Comparison of ENCODE assay signal across 6 cellular contexts in the genomic region with DNA sequence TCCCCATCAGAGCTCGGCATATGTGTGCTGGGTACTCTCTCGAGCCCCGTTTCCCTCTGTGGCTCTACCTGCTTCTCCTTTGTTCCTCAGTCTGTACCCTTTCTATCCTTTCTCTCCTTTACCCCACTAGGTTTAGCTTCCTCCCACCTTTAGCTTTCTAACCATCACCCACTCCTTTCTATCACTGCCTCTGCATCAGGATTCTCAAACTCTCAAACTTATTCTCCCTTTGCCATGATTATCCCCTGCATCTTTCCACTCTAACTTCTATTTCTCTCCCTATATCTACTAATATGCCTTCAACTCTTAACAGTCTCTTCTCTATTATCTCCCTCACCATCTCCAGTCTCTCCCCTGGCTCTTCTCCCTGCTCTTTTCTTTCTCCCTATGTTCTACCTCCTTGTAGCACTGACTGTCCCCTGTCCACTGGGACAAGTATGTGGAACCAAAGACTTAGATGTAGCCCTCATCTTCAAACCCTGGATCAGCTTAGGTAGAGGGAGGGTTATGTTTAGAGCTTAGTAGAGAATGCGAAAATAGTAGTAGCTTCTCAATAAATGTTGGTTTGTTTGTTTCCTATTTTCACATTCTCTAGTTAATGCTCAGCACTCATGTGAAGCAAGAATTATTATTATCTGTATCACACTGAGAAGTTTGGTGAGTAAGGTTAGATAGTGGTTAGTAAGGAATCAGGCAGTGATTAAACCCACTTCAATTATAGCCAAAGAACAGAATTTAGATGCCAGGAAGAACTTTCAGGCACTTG. TPM values are rescaled to one million over a fixed set of nuclear protein-coding genes. Genes with fewer than 3 reads are reported as not detected.
DNase-seq lines count a peak whose midpoint lies in the region; ATAC-seq, FAIRE-seq and TF ChIP-seq lines count a peak whose summit lies in the region.

No MANE protein-coding gene starts in this region.

- peaks cover 5% of the 10 kb centered on the region for H3K36me3 Mint-ChIP-seq in CD4-positive, CD25-positive, alpha-beta regulatory T cell
- H3K36me3 Mint-ChIP-seq in memory B cell, result peaks cover 2% of the 10 kb centered on the region

- TF ChIP-seq CTCF in RWPE1 (conservative IDR thresholded peaks at IDR 0.05; ENCODE audit: low read depth) (no peak), pancreas (IDR thresholded peaks at IDR 0.05) (no peak)

- 26 to 34% methylated on average over 4 of the region's 4 CpGs for WGBS in pancreas, 2 donors

- H3K4me1 Mint-ChIP-seq in CD4-positive, CD25-positive, alpha-beta regulatory T cell, result peaks cover 0 to 50% (median 25%) of the 10 kb centered on the region in 4 donors
- H3K4me1 Mint-ChIP-seq in memory B cell, result peaks cover 31% of the 10 kb centered on the region

- FAIRE-seq in pancreas (lab: Jason Lieb, UNC), result no peak

- no peaks in the 10 kb centered on the region for H3K27me3 ChIP-seq in CD4-positive, CD25-positive, alpha-beta regulatory T cell (ENCODE audit: control insufficient read depth, insufficient read depth, low read length)
- H3K27me3 ChIP-seq in pancreas, result no peaks in the 10 kb centered on the region

- no peak overlapping the region for H3K4me3 ChIP-seq in CD4-positive, CD25-positive, alpha-beta regulatory T cell (ENCODE audit: low read depth, low read length)
- no peak overlapping the region for H3K4me3 ChIP-seq in pancreas

- POLR2A ChIA-PET in RWPE1 (lab: Yijun Ruan, JAX; ENCODE audit: low non-redundant PET), result no interaction called here

- intact Hi-C loops in pancreas (cut with DNase I), result loop anchor here in 1 of 3 donors (10.0 kb wide), 1 partner anchor 188 kb away; a partner anchor contains a TSS

- H3K4me3 Mint-ChIP-seq in CD4-positive, CD25-positive, alpha-beta regulatory T cell, result peak overlapping the region; percentile 1 to 74 (median 62)
- peak overlapping the region; percentile 67 for H3K4me3 Mint-ChIP-seq in memory B cell

- CTCF ChIA-PET in RWPE1 (lab: Yijun Ruan, JAX), result interaction anchor here (0.6 to 0.8 kb wide), 3 partner anchors 11 to 892 kb away, joined by 4 to 7 read pairs (median 4); no protein-coding TSS in a partner anchor

- H3K27ac ChIP-seq in CD4-positive, CD25-positive, alpha-beta regulatory T cell (ENCODE audit: insufficient read depth, low read length, poor library complexity, severe bottlenecking), result no peak overlapping the region
- H3K27ac ChIP-seq in RWPE1, result peak overlapping the region; percentile 38
- no peak overlapping the region for H3K27ac ChIP-seq in pancreas

- peaks cover 9% of the 10 kb centered on the region for H3K36me3 ChIP-seq in CD4-positive, CD25-positive, alpha-beta regulatory T cell (ENCODE audit: control insufficient read depth, insufficient read depth, low read length)
- no peaks in the 10 kb centered on the region for H3K36me3 ChIP-seq in pancreas

- DNase-seq in CD4-positive, CD25-positive, alpha-beta regulatory T cell, result no peak
- DNase-seq in RWPE1 (ENCODE audit: low spot score) (no peak), memory B cell (ENCODE audit: low spot score in 2 of 2) (no peak), pancreas (no peak), mucosa of gallbladder (ENCODE audit: low spot score) (no peak), NCI-H526 (lab: John Stamatoyannopoulos, UW) (no peak)

- H3K27me3 Mint-ChIP-seq in CD4-positive, CD25-positive, alpha-beta regulatory T cell, result no peaks in the 10 kb centered on the region
- H3K27me3 Mint-ChIP-seq in memory B cell, result peaks cover 2% of the 10 kb centered on the region

- H3K27ac Mint-ChIP-seq in CD4-positive, CD25-positive, alpha-beta regulatory T cell, result peak overlapping the region in 2 of 3 donors; percentile 77 to 79
- peak overlapping the region; percentile 8 for H3K27ac Mint-ChIP-seq in memory B cell

- no peak for ATAC-seq in CD4-positive, CD25-positive, alpha-beta regulatory T cell (ENCODE audit: low read depth in 2 of 2)
- ATAC-seq in memory B cell (ENCODE audit: low read depth) (no peak), pancreas (no peak)

- H3K9me3 Mint-ChIP-seq in CD4-positive, CD25-positive, alpha-beta regulatory T cell, result no peaks in the 10 kb centered on the region
- no peaks in the 10 kb centered on the region for H3K9me3 Mint-ChIP-seq in memory B cell

- peaks cover 19% of the 10 kb centered on the region for H3K4me1 ChIP-seq in CD4-positive, CD25-positive, alpha-beta regulatory T cell (ENCODE audit: control insufficient read depth, insufficient read depth, low read length, poor library complexity, severe bottlenecking)
- H3K4me1 ChIP-seq in pancreas, result peaks cover 0 to 7% (median 3%) of the 10 kb centered on the region in 3 donors

- H3K9me3 ChIP-seq in CD4-positive, CD25-positive, alpha-beta regulatory T cell (ENCODE audit: control insufficient read depth in 2 of 2, low read length in 2 of 2), result no peaks in the 10 kb centered on the region
- no peaks in the 10 kb centered on the region for H3K9me3 ChIP-seq in pancreas

RNA-seq across cellular contexts. Expression of a gene that starts 3.4 kb away (rescaled TPM):
- 7.4 TPM for total RNA-seq in CD4-positive, CD25-positive, alpha-beta regulatory T cell
- polyA plus RNA-seq in CD4-positive, CD25-positive, alpha-beta regulatory T cell, result 1 to 10 TPM in 1 of 4 donors, under 1 TPM in 3; 0.56 to 1.2 (median 0.66) TPM
- total RNA-seq in pancreas (1 to 10 TPM in 5 of 6 donors, under 1 TPM in 1; 0.91 to 3.5 (median 1.3) TPM), mucosa of gallbladder (11.5 TPM)
- 1 to 10 TPM in 1 of 2 donors, under 1 TPM in 1; 0.99 to 1.7 TPM for polyA plus RNA-seq in pancreas

RNA-seq across cellular contexts. Expression of a gene that starts 17.5 kb away (rescaled TPM):
- 46.4 TPM for total RNA-seq in CD4-positive, CD25-positive, alpha-beta regulatory T cell
- 100 to 1,000 TPM; 145 to 205 (median 180) TPM for polyA plus RNA-seq in CD4-positive, CD25-positive, alpha-beta regulatory T cell
- 100 to 1,000 TPM; 433 to 636 (median 525) TPM for total RNA-seq in pancreas
- 100 to 1,000 TPM; 625 to 717 TPM for polyA plus RNA-seq in pancreas
- total RNA-seq in mucosa of gallbladder, result 1,148 TPM

RNA-seq across cellular contexts. Expression of a gene that starts 26.1 kb away (rescaled TPM):
- total RNA-seq in CD4-positive, CD25-positive, alpha-beta regulatory T cell, result 10.1 TPM
- 1 to 10 TPM in 3 of 4 donors, under 1 TPM in 1; 0.94 to 1.6 (median 1.4) TPM for polyA plus RNA-seq in CD4-positive, CD25-positive, alpha-beta regulatory T cell
- total RNA-seq in pancreas, result 1 to 10 TPM; 1.3 to 4.4 (median 2.5) TPM
- polyA plus RNA-seq in pancreas, result 10 to 100 TPM in 1 of 2 donors, 1 to 10 TPM in 1; 8.8 to 12.6 TPM
- total RNA-seq in mucosa of gallbladder, result 43.0 TPM

RNA-seq across cellular contexts. Expression of a gene that starts 30.5 kb away (rescaled TPM):
- 60.1 TPM for total RNA-seq in CD4-positive, CD25-positive, alpha-beta regulatory T cell
- polyA plus RNA-seq in CD4-positive, CD25-positive, alpha-beta regulatory T cell, result 100 to 1,000 TPM in 3 of 4 donors, 10 to 100 TPM in 1; 83.6 to 128 (median 112) TPM
- 10 to 100 TPM; 32.5 to 60.6 (median 44.4) TPM for total RNA-seq in pancreas
- polyA plus RNA-seq in pancreas, result 100 to 1,000 TPM; 153 to 155 TPM
- total RNA-seq in mucosa of gallbladder, result 158 TPM

RNA-seq across cellular contexts. Expression of a gene that starts 38.6 kb away (rescaled TPM):
- 0.76 TPM for total RNA-seq in CD4-positive, CD25-positive, alpha-beta regulatory T cell
- under 1 TPM in 1 of 4 donors, not detected in 3; 0.29 TPM for polyA plus RNA-seq in CD4-positive, CD25-positive, alpha-beta regulatory T cell
- total RNA-seq in pancreas (10 to 100 TPM in 1 of 6 donors, 1 to 10 TPM in 5; 3.4 to 12.6 (median 7.3) TPM), mucosa of gallbladder (152 TPM)
- 10 to 100 TPM; 30.1 to 34.5 TPM for polyA plus RNA-seq in pancreas
